In genomic region chr6:137688230-137688971, GRCh38 we compare ENCODE assay signal across 19 cellular contexts.
DNase-seq lines count a peak whose midpoint lies in the region; ATAC-seq, FAIRE-seq and TF ChIP-seq lines count a peak whose summit lies in the region.
"Had no signal": no experiment of that assay in that cellular context is flagged by ENCODE, and none has a peak within 500 bp of the region (broad histone marks: within the 10 kb centered on the region; RNA-seq: fewer than 3 reads in every experiment).

No MANE protein-coding gene starts in this region.

- POLR2A ChIA-PET in activated CD8-positive, alpha-beta T cell treated with anti-CD3 and anti-CD28 coated beads for 36 hours (lab: Charles Lee): interaction anchor here (1.9 kb wide), 1 partner anchor 10 kb away, joined by 6 read pairs; no protein-coding TSS in a partner anchor
- POLR2A ChIA-PET in activated CD8-positive, alpha-beta T cell treated with anti-CD3 and anti-CD28 coated beads, Interleukin-2, amount 10 ng/mL, durations not matched to agents 7 days and 5 days (lab: Charles Lee): no interaction called here
- POLR2A ChIA-PET in HepG2 (lab: Yijun Ruan, JAX): no interaction called here

- peak; percentile 47 for ATAC-seq in activated CD8-positive, alpha-beta T cell treated with anti-CD3 and anti-CD28 coated beads for 36 hours
- no peak for ATAC-seq in activated CD8-positive, alpha-beta T cell treated with anti-CD3 and anti-CD28 coated beads, Interleukin-2, amount 10 ng/mL, durations not matched to agents 7 days and 5 days
- no peak for ATAC-seq in HepG2
- ATAC-seq: A549, GM23338, HCT116, K562, PC-3 had no signal

- no peak for FAIRE-seq in HepG2 (lab: Jason Lieb, UNC)
- FAIRE-seq: A549, GM12891, K562 had no signal

- CTCF ChIA-PET in activated CD8-positive, alpha-beta T cell treated with anti-CD3 and anti-CD28 coated beads for 36 hours (lab: Charles Lee): interaction anchor here (1.1 to 5.0 kb wide), 5 partner anchors 9 to 287 kb away, joined by 3 to 32 read pairs (median 4); no protein-coding TSS in a partner anchor
- CTCF ChIA-PET in activated CD8-positive, alpha-beta T cell treated with anti-CD3 and anti-CD28 coated beads, Interleukin-2, amount 10 ng/mL, durations not matched to agents 7 days and 5 days (lab: Charles Lee): interaction anchor here (0.6 to 3.8 kb wide), 6 partner anchors 10 to 316 kb away, joined by 3 to 35 read pairs (median 6); no protein-coding TSS in a partner anchor
- CTCF ChIA-PET in HepG2 (lab: Yijun Ruan, JAX; ENCODE audit: low intra/inter-chr PET ratio, low total read pairs): no interaction called here

- TF ChIP-seq EP300 in HepG2 (IDR thresholded peaks at IDR 0.05; ENCODE audit: low read depth in 2 of 2, low read length in 2 of 2) (no peak), HepG2 (CRISPR knock-in tag; IDR thresholded peaks at IDR 0.05; ENCODE audit: borderline replicate concordance) (no peak)

- no peak for DNase-seq in activated CD8-positive, alpha-beta T cell treated with anti-CD3 and anti-CD28 coated beads for 36 hours
- no peak for DNase-seq in activated CD8-positive, alpha-beta T cell treated with anti-CD3 and anti-CD28 coated beads, Interleukin-2, amount 10 ng/mL, durations not matched to agents 7 days and 5 days
- no peak for DNase-seq in MM.1S
- DNase-seq in epithelial cell of esophagus (ENCODE audit: low read depth): peak; percentile 38
- no peak for DNase-seq in HepG2 (ENCODE audit: low spot score)
- DNase-seq in GM13977 (ENCODE audit: low spot score): no peak
- DNase-seq: CD8-positive, alpha-beta memory T cell; GF-D8; NCI-H1417 treated with DMSO at 0.1 percent for 48 hours; NCI-H1930; NCI-H774; PC-3 had no signal

- H3K79me2 ChIP-seq in MM.1S (ENCODE audit: low read length): no peaks in the 10 kb centered on the region
- no peaks in the 10 kb centered on the region for H3K79me2 ChIP-seq in HepG2 (ENCODE audit: insufficient read depth, low read length)

- no peaks in the 10 kb centered on the region for H3K9me3 Mint-ChIP-seq in activated CD8-positive, alpha-beta T cell treated with anti-CD3 and anti-CD28 coated beads for 36 hours
- H3K9me3 Mint-ChIP-seq in activated CD8-positive, alpha-beta T cell treated with anti-CD3 and anti-CD28 coated beads, Interleukin-2, amount 10 ng/mL, durations not matched to agents 7 days and 5 days (ENCODE audit: insufficient read depth): no peaks in the 10 kb centered on the region
- H3K9me3 Mint-ChIP-seq: CD8-positive, alpha-beta memory T cell; GM23338 had no signal

- peak overlapping the region; percentile 16; the same call in 1 of the 2 replicates for H3K4me2 ChIP-seq in MM.1S (ENCODE audit: low read depth, low read length)
- no peak overlapping the region for H3K4me2 ChIP-seq in HepG2 (ENCODE audit: low read depth, low read length)
- H3K4me2 ChIP-seq: A549; BLaER1 treated with 17β-estradiol and CSF1 and Interleukin-3, amounts not matched to agents 10 nM and 100 nM; GM23338 had no signal

- intact Hi-C loops in activated CD8-positive, alpha-beta T cell treated with anti-CD3 and anti-CD28 coated beads for 36 hours (cut with micrococcal nuclease): no loop called here
- intact Hi-C loops in HepG2 (cut with micrococcal nuclease; ENCODE audit: unreplicated experiment): no loop called here

- H3F3A ChIP-seq in MM.1S (ENCODE audit: insufficient read depth, low read length): no peaks in the 10 kb centered on the region

- no peaks in the 10 kb centered on the region for H3K27me3 Mint-ChIP-seq in activated CD8-positive, alpha-beta T cell treated with anti-CD3 and anti-CD28 coated beads for 36 hours
- H3K27me3 Mint-ChIP-seq in activated CD8-positive, alpha-beta T cell treated with anti-CD3 and anti-CD28 coated beads, Interleukin-2, amount 10 ng/mL, durations not matched to agents 7 days and 5 days (ENCODE audit: low read depth): peaks cover 2% of the 10 kb centered on the region

- H3K4me1 ChIP-seq in MM.1S (ENCODE audit: low read length) (peaks cover 29% of the 10 kb centered on the region), thymus (ENCODE audit: control insufficient read depth, insufficient read depth, low read length) (no peaks in the 10 kb centered on the region), HepG2 (ENCODE audit: insufficient read depth, low read length) (peaks cover 15% of the 10 kb centered on the region)

- TF ChIP-seq CTCF in activated CD8-positive, alpha-beta T cell treated with anti-CD3 and anti-CD28 coated beads for 36 hours (IDR thresholded peaks at IDR 0.05): no peak
- TF ChIP-seq CTCF in MM.1S (IDR thresholded peaks at IDR 0.05; ENCODE audit: low read length) (no peak), epithelial cell of esophagus (IDR thresholded peaks at IDR 0.05; ENCODE audit: insufficient read depth, low read depth, low read length, missing control alignments) (no peak), HepG2 (CRISPR knock-in tag; IDR thresholded peaks at IDR 0.05) (no peak), GM13977 (IDR thresholded peaks at IDR 0.05; ENCODE audit: extremely low read depth, insufficient read depth, missing control alignments) (no peak)

- H4K20me1 ChIP-seq in MM.1S (ENCODE audit: insufficient read depth, low read length): no peaks in the 10 kb centered on the region
- no peaks in the 10 kb centered on the region for H4K20me1 ChIP-seq in HepG2 (ENCODE audit: insufficient read depth, low read length)
- H4K20me1 ChIP-seq: BLaER1 treated with 17β-estradiol and CSF1 and Interleukin-3, amounts not matched to agents 10 nM and 100 nM had no signal

- H3K4me1 Mint-ChIP-seq in activated CD8-positive, alpha-beta T cell treated with anti-CD3 and anti-CD28 coated beads for 36 hours (ENCODE audit: low read depth): peaks cover 7% of the 10 kb centered on the region
- peaks cover 7% of the 10 kb centered on the region for H3K4me1 Mint-ChIP-seq in activated CD8-positive, alpha-beta T cell treated with anti-CD3 and anti-CD28 coated beads, Interleukin-2, amount 10 ng/mL, durations not matched to agents 7 days and 5 days (ENCODE audit: low read depth)
- H3K4me1 Mint-ChIP-seq: GM23338 had no signal

- no peaks in the 10 kb centered on the region for H3K9me2 ChIP-seq in MM.1S (replicated peaks; ENCODE audit: insufficient read depth, low read length)

- TF ChIP-seq POLR2A in HepG2 (IDR thresholded peaks at IDR 0.05; ENCODE audit: insufficient read depth in 1 of 2, low read depth in 2 of 2, low read length in 2 of 2): no peak

- no peaks in the 10 kb centered on the region for H3K9me3 ChIP-seq in MM.1S (replicated peaks; ENCODE audit: insufficient read depth, low read length)
- no peaks in the 10 kb centered on the region for H3K9me3 ChIP-seq in thymus (ENCODE audit: control insufficient read depth)
- no peaks in the 10 kb centered on the region for H3K9me3 ChIP-seq in HepG2 (ENCODE audit: low read length)
- H3K9me3 ChIP-seq: A549 had no signal

- TF ChIP-seq RAD21 in HepG2 (CRISPR knock-in tag; IDR thresholded peaks at IDR 0.05): no peak

- no peaks in the 10 kb centered on the region for H3K36me3 ChIP-seq in MM.1S (replicated peaks; ENCODE audit: insufficient read depth, low read length)
- no peaks in the 10 kb centered on the region for H3K36me3 ChIP-seq in thymus (ENCODE audit: control insufficient read depth, insufficient read depth)
- H3K36me3 ChIP-seq in HepG2 (replicated peaks in 1 of 2; ENCODE audit: control insufficient read depth in 1 of 2, insufficient read depth in 2 of 2, low read length in 2 of 2): no peaks in the 10 kb centered on the region
- H3K36me3 ChIP-seq: BLaER1 treated with 17β-estradiol and CSF1 and Interleukin-3, amounts not matched to agents 10 nM and 100 nM had no signal

- in situ Hi-C loops in HepG2 (cut with HindIII; ENCODE audit: extremely low pct_ligation_motif_present, low pct_unique_long_range_greater_than_20kb) (no loop called here), GM13977 (cut with MboI; ENCODE audit: low pct_unique_long_range_greater_than_20kb, low sequenced_read_pairs, unreplicated experiment) (no loop called here)

- no peak overlapping the region for H3K4me3 Mint-ChIP-seq in activated CD8-positive, alpha-beta T cell treated with anti-CD3 and anti-CD28 coated beads for 36 hours
- no peak overlapping the region for H3K4me3 Mint-ChIP-seq in activated CD8-positive, alpha-beta T cell treated with anti-CD3 and anti-CD28 coated beads, Interleukin-2, amount 10 ng/mL, durations not matched to agents 7 days and 5 days
- H3K4me3 Mint-ChIP-seq: CD8-positive, alpha-beta memory T cell; GM23338 had no signal

- no peak overlapping the region for H3K27ac Mint-ChIP-seq in activated CD8-positive, alpha-beta T cell treated with anti-CD3 and anti-CD28 coated beads for 36 hours
- no peak overlapping the region for H3K27ac Mint-ChIP-seq in activated CD8-positive, alpha-beta T cell treated with anti-CD3 and anti-CD28 coated beads, Interleukin-2, amount 10 ng/mL, durations not matched to agents 7 days and 5 days
- H3K27ac Mint-ChIP-seq: CD8-positive, alpha-beta memory T cell; GM23338 had no signal

- H3K9ac ChIP-seq in MM.1S (ENCODE audit: low read length) (no peak overlapping the region), HepG2 (ENCODE audit: insufficient read depth, low read depth, low read length) (no peak overlapping the region)
- H3K9ac ChIP-seq: BLaER1 treated with 17β-estradiol and CSF1 and Interleukin-3, amounts not matched to agents 10 nM and 100 nM had no signal

- H2AFZ ChIP-seq in MM.1S (ENCODE audit: low read length) (no peak overlapping the region), HepG2 (ENCODE audit: low read length) (no peak overlapping the region)
- H2AFZ ChIP-seq: GM23338 had no signal

- H3K4me3 ChIP-seq in MM.1S (ENCODE audit: low read length) (no peak overlapping the region), epithelial cell of esophagus (ENCODE audit: low read length) (no peak overlapping the region), thymus (ENCODE audit: low read length) (no peak overlapping the region), HepG2 (replicated peaks in 1 of 3; ENCODE audit: insufficient read depth in 1 of 3, low read depth in 2 of 3, low read length in 3 of 3) (no peak overlapping the region)
- H3K4me3 ChIP-seq: A549; BLaER1 treated with 17β-estradiol and CSF1 and Interleukin-3, amounts not matched to agents 10 nM and 100 nM; GM23338; K562 had no signal

- no peak overlapping the region for H3K27ac ChIP-seq in MM.1S (ENCODE audit: low read length)
- H3K27ac ChIP-seq in thymus (ENCODE audit: low read depth): peak overlapping the region; percentile 36
- H3K27ac ChIP-seq in HepG2 (ENCODE audit: extremely low read length, insufficient read depth, low read length): no peak overlapping the region
- H3K27ac ChIP-seq: A549; BLaER1 treated with 17β-estradiol and CSF1 and Interleukin-3, amounts not matched to agents 10 nM and 100 nM had no signal

- no peaks in the 10 kb centered on the region for H3K27me3 ChIP-seq in MM.1S (replicated peaks; ENCODE audit: insufficient read depth, low read length)
- no peaks in the 10 kb centered on the region for H3K27me3 ChIP-seq in thymus (ENCODE audit: control insufficient read depth, insufficient read depth)
- 0 out of 5 replicates have a peak, but pooled peaks cover 0 to 3% of the 10 kb centered on the region in 2 experiments for H3K27me3 ChIP-seq in HepG2 (ENCODE audit: control insufficient read depth in 1 of 2, insufficient read depth in 2 of 2, low read length in 2 of 2)
- H3K27me3 ChIP-seq: BLaER1 treated with 17β-estradiol and CSF1 and Interleukin-3, amounts not matched to agents 10 nM and 100 nM had no signal

- no TSS peak for BruUV-seq in HepG2 (replicated peaks; lab: Mats Ljungman, UMichigan)

- no peaks in the 10 kb centered on the region for H3K36me3 Mint-ChIP-seq in activated CD8-positive, alpha-beta T cell treated with anti-CD3 and anti-CD28 coated beads for 36 hours (ENCODE audit: low read depth)
- H3K36me3 Mint-ChIP-seq in activated CD8-positive, alpha-beta T cell treated with anti-CD3 and anti-CD28 coated beads, Interleukin-2, amount 10 ng/mL, durations not matched to agents 7 days and 5 days (ENCODE audit: low read depth): no peaks in the 10 kb centered on the region
